ENCODE assay signal across 18 cellular contexts in the genomic region with DNA sequence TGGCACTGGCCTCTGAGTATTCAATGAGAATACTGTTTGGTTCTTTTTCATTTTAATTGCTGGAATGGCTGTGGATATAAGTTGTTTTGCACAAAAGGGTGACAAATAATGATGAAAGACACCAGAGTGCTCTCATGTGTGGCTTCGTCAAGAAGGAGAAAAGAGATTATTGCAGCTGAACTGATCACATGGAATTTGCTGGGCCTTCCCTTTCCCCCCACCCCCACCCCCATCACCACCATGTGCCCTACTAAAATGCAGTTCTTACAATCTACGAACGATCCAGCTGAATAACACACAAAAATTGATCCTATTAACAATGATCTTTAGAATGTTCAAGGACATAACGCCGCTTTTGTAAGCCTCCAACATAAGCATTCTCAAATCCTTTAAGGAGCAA.
DNase-seq lines count a peak whose midpoint lies in the region; ATAC-seq and TF ChIP-seq lines count a peak whose summit lies in the region.
"Had no signal": no experiment of that assay in that cellular context is flagged by ENCODE, and none has a peak within 500 bp of the region (broad histone marks: within the 10 kb centered on the region; RNA-seq: fewer than 3 reads in every experiment).

No MANE protein-coding gene starts in this region.

- no peak for TF ChIP-seq CTCF in GM23338 (conservative IDR thresholded peaks at IDR 0.05; ENCODE audit: low read depth in 2 of 2)
- no peak for TF ChIP-seq CTCF in dorsolateral prefrontal cortex (IDR thresholded peaks at IDR 0.05 in 54 of 56, conservative IDR thresholded peaks at IDR 0.05 in 2 of 56; ENCODE audit: low read depth in 1 of 56, partially characterized antibody in 56 of 56)
- no peak for TF ChIP-seq CTCF in hepatocyte (IDR thresholded peaks at IDR 0.05; ENCODE audit: poor library complexity)

- DNase-seq in GM23338 (ENCODE audit: low spot score) (no peak), dorsolateral prefrontal cortex (no peak), retina (peak; percentile 70), hepatocyte (ENCODE audit: low spot score) (no peak), posterior vena cava (ENCODE audit: low spot score) (no peak)
- DNase-seq: CD8-positive, alpha-beta T cell; COR-L47; DMS153; DMS79 treated with DMSO at 0.1 percent for 48 hours; EL; GOT3; H9; IMR-90 had no signal

- peaks cover 82% of the 10 kb centered on the region for H3K4me1 Mint-ChIP-seq in GM23338
- H3K4me1 Mint-ChIP-seq: CD14-positive monocyte had no signal

- no peaks in the 10 kb centered on the region for H3K36me3 Mint-ChIP-seq in GM23338 (ENCODE audit: low read depth)
- H3K36me3 Mint-ChIP-seq: CD14-positive monocyte; CD8-positive, alpha-beta T cell had no signal

- H3K27ac ChIP-seq in GM23338 (ENCODE audit: low read depth) (no peak overlapping the region), dorsolateral prefrontal cortex (peak overlapping the region in 50 of 59 donors; percentile 1 to 91 (median 74)), iPS-18a (ENCODE audit: low read length) (no peak overlapping the region), hepatocyte (no peak overlapping the region)
- H3K27ac ChIP-seq: 22Rv1 had no signal

- H3K4me3 ChIP-seq in GM23338 (no peak overlapping the region), dorsolateral prefrontal cortex (no peak overlapping the region), iPS-18a (ENCODE audit: low read length) (no peak overlapping the region), hepatocyte (no peak overlapping the region)

- H2AFZ ChIP-seq in GM23338: peak overlapping the region; percentile 43; the same call in 1 of the 2 replicates
- no peak overlapping the region for H2AFZ ChIP-seq in hepatocyte

- intact Hi-C loops in dorsolateral prefrontal cortex (cut with DNase I): loop anchor here in 1 of 2 donors (5.0 kb wide), 1 partner anchor 62 kb away; no protein-coding TSS in a partner anchor
- intact Hi-C loops in posterior vena cava (cut with DNase I): no loop called here

- H3K9me2 ChIP-seq in GM23338 (ENCODE audit: insufficient read depth) (no peaks in the 10 kb centered on the region), hepatocyte (replicated peaks; ENCODE audit: insufficient read depth) (no peaks in the 10 kb centered on the region)

- 95% methylated on average over 5 of the region's 5 CpGs for WGBS in hepatocyte (ENCODE audit: low lambda C conversion rate, missing lambda C conversion rate)

- peak overlapping the region; percentile 6 for H3K9ac ChIP-seq in iPS-18a (ENCODE audit: low read length)

- H3K9me3 ChIP-seq in iPS-18a (ENCODE audit: control insufficient read depth, low read depth, low read length) (no peaks in the 10 kb centered on the region), hepatocyte (ENCODE audit: low read depth) (no peaks in the 10 kb centered on the region)

- H3K4me3 Mint-ChIP-seq in GM23338: no peak overlapping the region
- H3K4me3 Mint-ChIP-seq: CD14-positive monocyte; CD8-positive, alpha-beta T cell; H9 had no signal

- H3K4me2 ChIP-seq in GM23338 (peak overlapping the region; percentile 40), hepatocyte (no peak overlapping the region)

- no peaks in the 10 kb centered on the region for H3F3A ChIP-seq in GM23338 (replicated peaks; ENCODE audit: low read depth)

- H4K20me1 ChIP-seq in GM23338 (replicated peaks; ENCODE audit: insufficient read depth): no peaks in the 10 kb centered on the region
- H4K20me1 ChIP-seq in hepatocyte (ENCODE audit: insufficient read depth, poor library complexity, severe bottlenecking): no peaks in the 10 kb centered on the region

- H3K36me3 ChIP-seq in GM23338 (ENCODE audit: insufficient read depth) (no peaks in the 10 kb centered on the region), iPS-18a (ENCODE audit: control insufficient read depth, low read depth, low read length) (no peaks in the 10 kb centered on the region), hepatocyte (replicated peaks; ENCODE audit: insufficient read depth, low read depth) (no peaks in the 10 kb centered on the region)

- peaks cover 4% of the 10 kb centered on the region for H3K27me3 Mint-ChIP-seq in GM23338 (ENCODE audit: insufficient read depth, low read depth, poor library complexity)

- H3K9me3 Mint-ChIP-seq in GM23338: no peaks in the 10 kb centered on the region
- H3K9me3 Mint-ChIP-seq: CD14-positive monocyte; CD8-positive, alpha-beta T cell; H9 had no signal

- no peak overlapping the region for H3K27ac Mint-ChIP-seq in GM23338
- H3K27ac Mint-ChIP-seq: CD14-positive monocyte; CD8-positive, alpha-beta T cell; H9 had no signal

- ATAC-seq in GM23338: no peak
- ATAC-seq in GM18867 (IDR thresholded peaks at IDR 0.05; ENCODE audit: unreplicated experiment): no peak
- no peak for ATAC-seq in GM18498 (IDR thresholded peaks at IDR 0.05; ENCODE audit: unreplicated experiment)
- ATAC-seq: CD8-positive, alpha-beta T cell had no signal

- H3K79me2 ChIP-seq in GM23338 (replicated peaks; ENCODE audit: insufficient read depth) (no peaks in the 10 kb centered on the region), hepatocyte (no peaks in the 10 kb centered on the region)

- H3K27me3 ChIP-seq in GM23338 (ENCODE audit: insufficient read depth) (no peaks in the 10 kb centered on the region), dorsolateral prefrontal cortex (no peaks in the 10 kb centered on the region), iPS-18a (ENCODE audit: control insufficient read depth, insufficient read depth, low read length) (no peaks in the 10 kb centered on the region), hepatocyte (peaks cover under 1% of the 10 kb centered on the region)

- H3K4me1 ChIP-seq in GM23338 (ENCODE audit: insufficient read depth): peaks cover 87% of the 10 kb centered on the region
- peaks cover 86% of the 10 kb centered on the region for H3K4me1 ChIP-seq in iPS-18a (ENCODE audit: control insufficient read depth, low read depth, low read length)
- H3K4me1 ChIP-seq in hepatocyte (ENCODE audit: insufficient read depth): no peaks in the 10 kb centered on the region

TF ChIP-seq in GM23338, 12 proteins besides CTCF, POLR2A, EP300 and RAD21 (continues in another document):
- TF ChIP-seq CREB1 (CRISPR knock-in tag; IDR thresholded peaks at IDR 0.05; ENCODE audit: low read depth): no peak
- TF ChIP-seq, protein P1, sequence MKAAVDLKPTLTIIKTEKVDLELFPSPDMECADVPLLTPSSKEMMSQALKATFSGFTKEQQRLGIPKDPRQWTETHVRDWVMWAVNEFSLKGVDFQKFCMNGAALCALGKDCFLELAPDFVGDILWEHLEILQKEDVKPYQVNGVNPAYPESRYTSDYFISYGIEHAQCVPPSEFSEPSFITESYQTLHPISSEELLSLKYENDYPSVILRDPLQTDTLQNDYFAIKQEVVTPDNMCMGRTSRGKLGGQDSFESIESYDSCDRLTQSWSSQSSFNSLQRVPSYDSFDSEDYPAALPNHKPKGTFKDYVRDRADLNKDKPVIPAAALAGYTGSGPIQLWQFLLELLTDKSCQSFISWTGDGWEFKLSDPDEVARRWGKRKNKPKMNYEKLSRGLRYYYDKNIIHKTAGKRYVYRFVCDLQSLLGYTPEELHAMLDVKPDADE (IDR thresholded peaks at IDR 0.05): no peak

Comparison
In these comparisons a context has a peak if more than half of its experiments do, and no peak if none do; other contexts are left out.
1. H3K27ac ChIP-seq: peak in dorsolateral prefrontal cortex (50 of 59); none in GM23338 (single experiment), iPS-18a (single experiment) and hepatocyte (single experiment).